ENCODE assay signal across 24 cellular contexts in genomic region chr15:69908060-69908459, GRCh38.
"Had no signal": no experiment of that assay in that cellular context is flagged by ENCODE, and none has a peak within 500 bp of the region (broad histone marks: within the 10 kb centered on the region; RNA-seq: fewer than 3 reads in every experiment).

No MANE protein-coding gene starts in this region.

- H3K9ac ChIP-seq: KMS-11 had no signal

- H3K9me3 ChIP-seq: Peyer's patch, SJSA1 had no signal

- H3K27ac ChIP-seq: KMS-11, Peyer's patch, SJSA1, SK-N-MC had no signal

- H3K4me2 ChIP-seq: KMS-11 had no signal

- DNase-seq: Kasumi-1; MM.1S; NCI-H1092 treated with DMSO at 0.1 percent for 48 hours; NCI-H1436; NCI-H187; NCI-H2029; NCI-H2081 treated with DMSO at 0.1 percent for 48 hours; NCI-H2171; NCI-H226; NCI-H446; NCI-H510A; NCI-H524 treated with DMSO at 0.1 percent for 48 hours; NCI-H69; NCI-H774; NK-92 treated with Interleukin-12 subunit alpha and Interleukin-12 subunit beta, amount 100 ng/mL, for 24 hours; PC-3; Peyer's patch; Right ventricle myocardium superior; RPMI8226; SIG-M5 had no signal

- H3K27me3 ChIP-seq: Peyer's patch, SJSA1 had no signal

- H3K4me1 ChIP-seq: Peyer's patch had no signal

- FAIRE-seq: K562 had no signal

- H3K36me3 ChIP-seq: Peyer's patch, SJSA1 had no signal

- H3K4me3 ChIP-seq: K562, Peyer's patch, SJSA1, SK-N-MC had no signal
